ENCODE assay signal across 8 cellular contexts in the genomic region with DNA sequence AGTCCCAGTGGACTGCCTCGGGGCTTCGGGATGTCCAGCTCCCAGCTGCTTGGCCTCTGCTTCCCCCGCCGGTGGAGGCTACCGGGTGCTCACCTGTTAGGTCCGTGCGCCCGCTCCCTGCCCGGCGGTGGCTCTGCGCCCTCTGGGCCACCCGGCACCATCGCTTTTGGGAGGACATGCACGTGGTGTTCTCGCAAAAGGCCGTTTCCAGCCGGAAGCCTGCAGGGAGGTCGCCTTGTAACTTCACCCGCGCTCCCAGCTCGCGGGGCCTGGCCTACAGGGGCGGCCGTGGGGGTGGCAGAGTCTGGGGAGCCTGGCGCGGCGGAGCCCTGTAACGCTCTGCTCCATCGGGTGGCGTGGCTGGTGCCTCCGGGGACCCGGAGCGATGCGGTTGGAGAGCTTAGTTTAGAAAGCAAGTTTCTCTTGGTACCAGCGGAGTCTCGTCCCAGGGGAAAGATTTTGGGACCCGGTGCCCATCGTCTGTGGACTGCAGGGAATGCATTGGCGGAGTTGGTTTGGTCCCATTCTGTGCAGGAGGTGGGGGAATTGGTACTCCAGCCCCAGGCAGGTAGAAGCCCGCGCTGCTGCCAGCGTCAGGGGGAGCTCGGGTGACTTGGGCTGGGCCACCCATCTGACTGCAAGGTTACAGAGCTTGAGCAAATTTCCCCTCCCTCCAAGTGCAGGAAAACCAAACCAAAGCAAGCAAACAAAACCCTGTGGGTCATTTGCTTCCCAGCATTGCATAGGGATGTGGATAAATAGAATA. TPM values are rescaled to one million over a fixed set of nuclear protein-coding genes. Genes with fewer than 3 reads are reported as not detected.
DNase-seq lines count a peak whose midpoint lies in the region; ATAC-seq, FAIRE-seq and TF ChIP-seq lines count a peak whose summit lies in the region.

No MANE protein-coding gene starts in this region.

- no peak for TF ChIP-seq CTCF in HFF-Myc (IDR thresholded peaks at IDR 0.05; ENCODE audit: low read depth, low read length, missing control alignments)

- peaks cover 4 to 27% (median 23%) of the 10 kb centered on the region in 5 donors for H3K4me1 ChIP-seq in subcutaneous abdominal adipose tissue (ENCODE audit: control insufficient read depth in 5 of 5, insufficient read depth in 5 of 5, low read length in 5 of 5)

- peak; percentile 54 for DNase-seq in GM12891 (ENCODE audit: insufficient read length, low spot score)
- no peak for DNase-seq in HFF-Myc (ENCODE audit: extremely low read depth, low read depth)
- peak; percentile 59 for DNase-seq in NCI-H146 (lab: John Stamatoyannopoulos, UW)
- peak in 2 of 3 experiments; percentile 8 to 38 for DNase-seq in activated CD8-positive, alpha-beta memory T cell treated with anti-CD3 and anti-CD28 coated beads for 48 hours (ENCODE audit: low read depth in 2 of 3, low spot score in 2 of 3)
- DNase-seq in natural killer cell treated with Interleukin-12 subunit alpha and Interleukin-12 subunit beta and Interleukin-15 and Interleukin-18, amount 100 ng/mL, for 72 hours (ENCODE audit: low spot score) = no peak
- no peak for DNase-seq in T1000 (lab: John Stamatoyannopoulos, UW)

- H3K27ac Mint-ChIP-seq in natural killer cell treated with Interleukin-12 subunit alpha and Interleukin-12 subunit beta and Interleukin-15 and Interleukin-18, amount 100 ng/mL, for 72 hours = peak overlapping the region in 1 of 2 donors; percentile 31

- H3K4me3 Mint-ChIP-seq in natural killer cell treated with Interleukin-12 subunit alpha and Interleukin-12 subunit beta and Interleukin-15 and Interleukin-18, amount 100 ng/mL, for 72 hours = peak overlapping the region; percentile 94

- H3K4me3 ChIP-seq in HFF-Myc (replicated peaks; ENCODE audit: low read depth, low read length) = peak overlapping the region; percentile 92
- H3K4me3 ChIP-seq in subcutaneous abdominal adipose tissue (ENCODE audit: low read depth in 1 of 5, low read length in 5 of 5) = peak overlapping the region; percentile 41 to 84 (median 80)

- H3K9ac ChIP-seq in subcutaneous abdominal adipose tissue (ENCODE audit: low read length in 5 of 5) = peak overlapping the region; percentile 19 to 79 (median 62)

- H3K36me3 ChIP-seq in subcutaneous abdominal adipose tissue (ENCODE audit: control insufficient read depth in 5 of 5, insufficient read depth in 5 of 5, low read length in 5 of 5) = peaks cover 0 to under 1% (median 0%) of the 10 kb centered on the region in 5 donors

- H3K4me1 Mint-ChIP-seq in natural killer cell treated with Interleukin-12 subunit alpha and Interleukin-12 subunit beta and Interleukin-15 and Interleukin-18, amount 100 ng/mL, for 72 hours (ENCODE audit: low read depth in 2 of 2) = peaks cover 15 to 38% of the 10 kb centered on the region in 2 donors

- no peak for TF ChIP-seq POLR2A in GM12891 (IDR thresholded peaks at IDR 0.05; ENCODE audit: low read depth, low read length)

- peak; percentile 48 for ATAC-seq in esophagus mucosa
- peak; percentile 61 to 68 for ATAC-seq in natural killer cell treated with Interleukin-12 subunit alpha and Interleukin-12 subunit beta and Interleukin-15 and Interleukin-18, amount 100 ng/mL, for 72 hours

- H3K36me3 Mint-ChIP-seq in natural killer cell treated with Interleukin-12 subunit alpha and Interleukin-12 subunit beta and Interleukin-15 and Interleukin-18, amount 100 ng/mL, for 72 hours = peaks cover 14% of the 10 kb centered on the region

- H3K27ac ChIP-seq in subcutaneous abdominal adipose tissue (ENCODE audit: low read depth, low read length) = no peak overlapping the region

- peak; percentile 77 for FAIRE-seq in GM12891 (lab: Jason Lieb, UNC)

- H3K27me3 Mint-ChIP-seq in natural killer cell treated with Interleukin-12 subunit alpha and Interleukin-12 subunit beta and Interleukin-15 and Interleukin-18, amount 100 ng/mL, for 72 hours = peaks cover 11 to 13% of the 10 kb centered on the region in 2 donors

- H3K27me3 ChIP-seq in subcutaneous abdominal adipose tissue (ENCODE audit: control insufficient read depth in 5 of 5, insufficient read depth in 4 of 5, low read length in 5 of 5) = peaks cover 0 to 10% (median 4%) of the 10 kb centered on the region in 5 donors

- H3K9me3 ChIP-seq in subcutaneous abdominal adipose tissue (ENCODE audit: control insufficient read depth in 5 of 5, low read length in 5 of 5) = no peaks in the 10 kb centered on the region

- H3K9me3 Mint-ChIP-seq in natural killer cell treated with Interleukin-12 subunit alpha and Interleukin-12 subunit beta and Interleukin-15 and Interleukin-18, amount 100 ng/mL, for 72 hours = no peaks in the 10 kb centered on the region

TF ChIP-seq in GM12891, 5 proteins besides CTCF, POLR2A, EP300 and RAD21:
- TF ChIP-seq PAX5 (IDR thresholded peaks at IDR 0.05; ENCODE audit: insufficient read depth, low read length, severe bottlenecking) (no peak), TAF1 (IDR thresholded peaks at IDR 0.05; ENCODE audit: low read depth, low read length) (no peak), POLR2AphosphoS5 (IDR thresholded peaks at IDR 0.05; ENCODE audit: low read depth, low read length) (no peak), POU2F2 (IDR thresholded peaks at IDR 0.05; ENCODE audit: low read depth, low read length) (no peak), SPI1 (IDR thresholded peaks at IDR 0.05; ENCODE audit: low read depth, low read length) (no peak)

RNA-seq across cellular contexts. Expression of a gene that starts 0.7 kb away (rescaled TPM):
- 5.2 TPM for polyA plus RNA-seq in GM12891 (2012; ENCODE audit: low read depth, missing spikeins)
- total RNA-seq in esophagus mucosa = 2.2 TPM
- total RNA-seq in natural killer cell treated with Interleukin-12 subunit alpha and Interleukin-12 subunit beta and Interleukin-15 and Interleukin-18, amount 100 ng/mL, for 72 hours = 100 to 1,000 TPM in 1 of 2 donors, 10 to 100 TPM in 1; 81.6 to 107 TPM

Comparison
In these comparisons a context has a peak if more than half of its experiments do, and no peak if none do; other contexts are left out.
1. DNase-seq: peak in GM12891 (single experiment), NCI-H146 (single experiment) and activated CD8-positive, alpha-beta memory T cell treated with anti-CD3 and anti-CD28 coated beads for 48 hours (2 of 3); none in HFF-Myc (single experiment), natural killer cell treated with Interleukin-12 subunit alpha and Interleukin-12 subunit beta and Interleukin-15 and Interleukin-18, amount 100 ng/mL, for 72 hours (single experiment) and T1000 (single experiment).
2. RNA of a gene that starts 0.7 kb away (total RNA-seq): 81.6 to 107 TPM in natural killer cell treated with Interleukin-12 subunit alpha and Interleukin-12 subunit beta and Interleukin-15 and Interleukin-18, amount 100 ng/mL, for 72 hours; 2.2 TPM in esophagus mucosa (single experiment); every median in the first group is over 10 times any median in the second.